ENCODE assay signal across 11 cellular contexts in genomic region chr1:78831731-78832360, GRCh38.
DNase-seq lines count a peak whose midpoint lies in the region; ATAC-seq and TF ChIP-seq lines count a peak whose summit lies in the region.
"Had no signal": no experiment of that assay in that cellular context is flagged by ENCODE, and none has a peak within 500 bp of the region (broad histone marks: within the 10 kb centered on the region; RNA-seq: fewer than 3 reads in every experiment).

No MANE protein-coding gene starts in this region.

- no peak overlapping the region for H3K27ac ChIP-seq in Karpas-422 (ENCODE audit: low read length)
- H3K27ac ChIP-seq: parathyroid adenoma had no signal

- DNase-seq in MG63 (peak; percentile 79), dermis blood vessel endothelial cell (peak; percentile 64), retinal pigment epithelial cell (ENCODE audit: low read depth) (peak; percentile 79), NCI-H128 (lab: John Stamatoyannopoulos, UW; ENCODE audit: unreplicated experiment) (no peak), posterior vena cava (ENCODE audit: low spot score) (no peak), Karpas-422 (no peak)
- no peak for DNase-seq in stimulated activated CD4-positive, alpha-beta T cell treated with anti-CD3 and anti-CD28 coated beads, Interleukin-4, amount 100 ng/mL, for 24 hours
- DNase-seq: cerebellar nuclear complex, NCI-H2171 had no signal

- peak; percentile 39 for ATAC-seq in GM18870 (IDR thresholded peaks at IDR 0.05; ENCODE audit: unreplicated experiment)

- H3K9ac ChIP-seq in Karpas-422 (ENCODE audit: low read length) = no peak overlapping the region
- H3K9ac ChIP-seq: parathyroid adenoma had no signal

- no peaks in the 10 kb centered on the region for H3K9me2 ChIP-seq in Karpas-422 (replicated peaks; ENCODE audit: insufficient read depth, low read length)

- H3K27me3 ChIP-seq in MG63 = no peaks in the 10 kb centered on the region
- no peaks in the 10 kb centered on the region for H3K27me3 ChIP-seq in Karpas-422 (ENCODE audit: low read length)

- TF ChIP-seq CTCF in retinal pigment epithelial cell (conservative IDR thresholded peaks at IDR 0.05; ENCODE audit: low read depth, low read length) = no peak

- H3K4me2 ChIP-seq in Karpas-422 (ENCODE audit: low read depth, low read length, poor library complexity, severe bottlenecking) = no peak overlapping the region

- H3K36me3 ChIP-seq in MG63 = no peaks in the 10 kb centered on the region
- no peaks in the 10 kb centered on the region for H3K36me3 ChIP-seq in Karpas-422 (ENCODE audit: insufficient read depth, low read length)

- H3K4me1 ChIP-seq in Karpas-422 (ENCODE audit: low read length) = no peaks in the 10 kb centered on the region
- H3K4me1 ChIP-seq: parathyroid adenoma had no signal

- no peaks in the 10 kb centered on the region for H3K79me2 ChIP-seq in Karpas-422 (ENCODE audit: low read length)
- H3K79me2 ChIP-seq: parathyroid adenoma had no signal

- intact Hi-C loops in posterior vena cava (cut with DNase I) = no loop called here

- no peak overlapping the region for H3K4me3 ChIP-seq in MG63
- no peak overlapping the region for H3K4me3 ChIP-seq in retinal pigment epithelial cell (ENCODE audit: low read length)
- H3K4me3 ChIP-seq in Karpas-422 (ENCODE audit: low read length) = no peak overlapping the region

- H4K20me1 ChIP-seq in Karpas-422 (ENCODE audit: insufficient read depth, low read depth, low read length) = no peaks in the 10 kb centered on the region

- H2AFZ ChIP-seq in Karpas-422 (ENCODE audit: low read length) = no peak overlapping the region
- H2AFZ ChIP-seq: parathyroid adenoma had no signal

- H3K9me3 ChIP-seq in MG63 (peaks cover 4% of the 10 kb centered on the region), Karpas-422 (ENCODE audit: low read length) (no peaks in the 10 kb centered on the region)

Comparison
In these comparisons a context has a peak if more than half of its experiments do, and no peak if none do; other contexts are left out.
1. DNase-seq: peak in MG63 (single experiment), dermis blood vessel endothelial cell (single experiment) and retinal pigment epithelial cell (single experiment); none in NCI-H128 (single experiment), posterior vena cava (single experiment), stimulated activated CD4-positive, alpha-beta T cell treated with anti-CD3 and anti-CD28 coated beads, Interleukin-4, amount 100 ng/mL, for 24 hours (single experiment) and Karpas-422 (single experiment).